ENCODE assay signal across 17 cellular contexts in genomic region chr5:84248013-84248412, GRCh38.
"Had no signal": no experiment of that assay in that cellular context is flagged by ENCODE, and none has a peak within 500 bp of the region (broad histone marks: within the 10 kb centered on the region; RNA-seq: fewer than 3 reads in every experiment).

No MANE protein-coding gene starts in this region.

- H3K36me3 Mint-ChIP-seq: activated CD4-positive, alpha-beta memory T cell treated with anti-CD3 and anti-CD28 coated beads for 36 hours; activated CD8-positive, alpha-beta memory T cell treated with anti-CD3 and anti-CD28 coated beads, Interleukin-2, amount 10 ng/mL, durations not matched to agents 7 days and 5 days; type B pancreatic cell had no signal

- H3K9me3 ChIP-seq: esophagus muscularis mucosa, suprapubic skin had no signal

- H3K4me3 Mint-ChIP-seq: activated CD4-positive, alpha-beta memory T cell treated with anti-CD3 and anti-CD28 coated beads for 36 hours; activated CD4-positive, alpha-beta T cell treated with anti-CD3 and anti-CD28 coated beads for 36 hours; activated CD8-positive, alpha-beta memory T cell treated with anti-CD3 and anti-CD28 coated beads, Interleukin-2, amount 10 ng/mL, durations not matched to agents 7 days and 5 days; activated T-cell treated with anti-CD3 and anti-CD28 coated beads, Interleukin-2, amount 50 U/mL, for 24 hours; mesothelial cell of epicardium; neural crest cell; stimulated activated naive CD8-positive, alpha-beta T cell treated with anti-CD3 and anti-CD28 coated beads, Interleukin-15, Interleukin-2, amounts not matched to agents 100 ng/mL and 50 ng/mL, for 24 hours; type B pancreatic cell had no signal

- H3K9me3 Mint-ChIP-seq: activated CD4-positive, alpha-beta memory T cell treated with anti-CD3 and anti-CD28 coated beads for 36 hours; activated T-cell treated with anti-CD3 and anti-CD28 coated beads, Interleukin-2, amount 50 U/mL, for 24 hours; mesothelial cell of epicardium; neural crest cell; stimulated activated naive CD8-positive, alpha-beta T cell treated with anti-CD3 and anti-CD28 coated beads, Interleukin-15, Interleukin-2, amounts not matched to agents 100 ng/mL and 50 ng/mL, for 24 hours; type B pancreatic cell had no signal

- H3K27me3 ChIP-seq: esophagus muscularis mucosa, hepatocyte, suprapubic skin had no signal

- H3K79me2 ChIP-seq: hepatocyte had no signal

- H3K27ac Mint-ChIP-seq: activated CD4-positive, alpha-beta memory T cell treated with anti-CD3 and anti-CD28 coated beads for 36 hours; activated CD4-positive, alpha-beta T cell treated with anti-CD3 and anti-CD28 coated beads for 36 hours; activated CD8-positive, alpha-beta memory T cell treated with anti-CD3 and anti-CD28 coated beads, Interleukin-2, amount 10 ng/mL, durations not matched to agents 7 days and 5 days; activated T-cell treated with anti-CD3 and anti-CD28 coated beads, Interleukin-2, amount 50 U/mL, for 24 hours; mesothelial cell of epicardium; stimulated activated naive CD8-positive, alpha-beta T cell treated with anti-CD3 and anti-CD28 coated beads, Interleukin-15, Interleukin-2, amounts not matched to agents 100 ng/mL and 50 ng/mL, for 24 hours; type B pancreatic cell had no signal

- H3K36me3 ChIP-seq: esophagus muscularis mucosa, suprapubic skin had no signal

- H3K27ac ChIP-seq: coronary artery, esophagus muscularis mucosa, hepatocyte, suprapubic skin had no signal

- H3K4me3 ChIP-seq: coronary artery, esophagus muscularis mucosa, hepatocyte, suprapubic skin had no signal

- H2AFZ ChIP-seq: hepatocyte had no signal

- H3K4me1 Mint-ChIP-seq: activated CD4-positive, alpha-beta T cell treated with anti-CD3 and anti-CD28 coated beads for 36 hours; activated CD8-positive, alpha-beta memory T cell treated with anti-CD3 and anti-CD28 coated beads, Interleukin-2, amount 10 ng/mL, durations not matched to agents 7 days and 5 days; neural crest cell had no signal

- H3K27me3 Mint-ChIP-seq: activated CD4-positive, alpha-beta memory T cell treated with anti-CD3 and anti-CD28 coated beads for 36 hours; activated CD4-positive, alpha-beta T cell treated with anti-CD3 and anti-CD28 coated beads for 36 hours; activated CD8-positive, alpha-beta memory T cell treated with anti-CD3 and anti-CD28 coated beads, Interleukin-2, amount 10 ng/mL, durations not matched to agents 7 days and 5 days; activated T-cell treated with anti-CD3 and anti-CD28 coated beads, Interleukin-2, amount 50 U/mL, for 24 hours; stimulated activated naive CD8-positive, alpha-beta T cell treated with anti-CD3 and anti-CD28 coated beads, Interleukin-15, Interleukin-2, amounts not matched to agents 100 ng/mL and 50 ng/mL, for 24 hours; type B pancreatic cell had no signal

- DNase-seq: activated CD4-positive, alpha-beta memory T cell treated with anti-CD3 and anti-CD28 coated beads for 36 hours; activated CD4-positive, alpha-beta T cell treated with anti-CD3 and anti-CD28 coated beads for 36 hours; activated CD8-positive, alpha-beta memory T cell treated with anti-CD3 and anti-CD28 coated beads, Interleukin-2, amount 10 ng/mL, durations not matched to agents 7 days and 5 days; activated effector memory CD4-positive, alpha-beta T cell treated with Interleukin-2 at 50 U/mL for 16 hours; activated naive CD4-positive, alpha-beta T cell treated with anti-CD3 and anti-CD28 coated beads, Interleukin-2, amount 50 U/mL, for 16 hours; activated T-cell treated with anti-CD3 and anti-CD28 coated beads, Interleukin-2, amount 50 U/mL, for 24 hours; caudate nucleus; kidney had no signal

- H3K4me2 ChIP-seq: hepatocyte had no signal

- ATAC-seq: activated CD4-positive, alpha-beta T cell treated with anti-CD3 and anti-CD28 coated beads for 36 hours; activated CD8-positive, alpha-beta memory T cell treated with anti-CD3 and anti-CD28 coated beads, Interleukin-2, amount 10 ng/mL, durations not matched to agents 7 days and 5 days; sciatic nerve had no signal
